8 cellular contexts compared by ENCODE assay signal in the genomic region with DNA sequence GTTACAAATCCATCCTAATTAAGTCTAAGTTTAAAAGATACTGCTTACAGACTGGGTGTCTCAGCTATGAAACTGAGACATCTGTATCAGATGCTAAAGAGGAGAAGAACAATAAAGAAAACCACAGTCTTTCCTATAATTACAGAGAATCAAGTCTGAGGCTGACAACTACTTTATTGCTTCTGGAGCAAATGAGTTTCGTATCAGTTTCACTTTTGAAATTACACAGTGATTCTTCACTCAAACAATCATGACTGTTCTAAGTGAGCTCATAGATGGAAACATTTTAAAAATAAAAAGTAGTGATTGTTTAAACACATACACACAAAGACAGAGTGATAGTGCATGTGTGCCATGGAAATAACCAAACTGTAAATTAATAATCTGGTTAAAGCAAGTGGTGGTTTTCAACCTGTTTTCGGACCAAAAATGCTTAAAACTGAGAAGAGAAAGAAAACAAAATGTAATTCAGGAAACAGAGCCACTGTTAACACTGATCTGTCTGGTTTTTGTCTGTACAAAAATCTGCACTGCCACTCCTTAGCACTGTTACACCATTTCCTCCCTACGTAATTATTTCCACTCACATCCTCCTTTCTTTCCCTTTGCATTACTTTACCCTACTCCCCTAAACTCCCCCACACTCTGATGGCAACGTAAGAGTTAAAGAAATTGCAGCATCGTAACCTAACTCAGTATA.
A peak's percentile ranks its signal among the peaks of the same experiment; 100 is the strongest.
DNase-seq lines count a peak whose midpoint lies in the region; ATAC-seq and TF ChIP-seq lines count a peak whose summit lies in the region.

No MANE protein-coding gene starts in this region.

- peak overlapping the region; percentile 74 to 90 (median 85) for H3K27ac ChIP-seq in BLaER1 treated with 17β-estradiol and CSF1 and Interleukin-3, amounts not matched to agents 10 nM and 100 nM
- peak overlapping the region; percentile 95 for H3K27ac ChIP-seq in epithelial cell of prostate

- H3K4me1 Mint-ChIP-seq in nephron: peaks cover 12% of the 10 kb centered on the region

- peak overlapping the region; percentile 68 to 84 (median 77) for H3K9ac ChIP-seq in BLaER1 treated with 17β-estradiol and CSF1 and Interleukin-3, amounts not matched to agents 10 nM and 100 nM

- peak overlapping the region; percentile 67 to 92 (median 84) for H3K4me2 ChIP-seq in BLaER1 treated with 17β-estradiol and CSF1 and Interleukin-3, amounts not matched to agents 10 nM and 100 nM

- H3K36me3 Mint-ChIP-seq in nephron (ENCODE audit: low read depth): peaks cover 36% of the 10 kb centered on the region

- H3K27me3 Mint-ChIP-seq in nephron (ENCODE audit: low read depth): no peaks in the 10 kb centered on the region

- H3K9me3 ChIP-seq in BLaER1 treated with 17β-estradiol and CSF1 and Interleukin-3, amounts not matched to agents 10 nM and 100 nM (replicated peaks in 1 of 11): peaks cover 15 to 29% (median 27%) of the 10 kb centered on the region in 11 experiments

- no peaks in the 10 kb centered on the region for H3K27me3 ChIP-seq in BLaER1 treated with 17β-estradiol and CSF1 and Interleukin-3, amounts not matched to agents 10 nM and 100 nM

- peaks cover 39 to 58% (median 52%) of the 10 kb centered on the region in 10 experiments for H3K4me1 ChIP-seq in BLaER1 treated with 17β-estradiol and CSF1 and Interleukin-3, amounts not matched to agents 10 nM and 100 nM

- peak overlapping the region; percentile 35 to 58 (median 52); a peak in 18 of 20 replicates for H3K4me3 ChIP-seq in BLaER1 treated with 17β-estradiol and CSF1 and Interleukin-3, amounts not matched to agents 10 nM and 100 nM

- peak overlapping the region; percentile 36 to 61 (median 51) for H3K4me3 Mint-ChIP-seq in nephron

- peaks cover 11% of the 10 kb centered on the region for H3K9me3 Mint-ChIP-seq in nephron

- peaks cover 27 to 51% (median 35%) of the 10 kb centered on the region in 11 experiments for H3K36me3 ChIP-seq in BLaER1 treated with 17β-estradiol and CSF1 and Interleukin-3, amounts not matched to agents 10 nM and 100 nM

- DNase-seq in SKM-1 treated with dmso at 0.1 percent for 144 hours (lab: John Stamatoyannopoulos, UW; ENCODE audit: unreplicated experiment) (peak; percentile 69), epithelial cell of prostate (ENCODE audit: low read depth, low spot score) (no peak), D341Med (ENCODE audit: low spot score) (no peak)
- no peak for DNase-seq in stimulated activated CD8-positive, alpha-beta memory T cell treated with anti-CD3 and anti-CD28 coated beads, Interleukin-4, amount 100 ng/mL, for 48 hours

- H4K20me1 ChIP-seq in BLaER1 treated with 17β-estradiol and CSF1 and Interleukin-3, amounts not matched to agents 10 nM and 100 nM: peaks cover 8 to 27% (median 16%) of the 10 kb centered on the region in 11 experiments; a peak in 17 of 22 replicates

- peak overlapping the region; percentile 84 to 92 (median 89) for H3K27ac Mint-ChIP-seq in nephron

- ATAC-seq in GM19324 (IDR thresholded peaks at IDR 0.05; ENCODE audit: low FRiP score, unreplicated experiment) (peak; percentile 77), HG03342 (IDR thresholded peaks at IDR 0.05; ENCODE audit: unreplicated experiment) (peak; percentile 71)

- TF ChIP-seq CTCF in nephron (IDR thresholded peaks at IDR 0.05; ENCODE audit: unreplicated experiment in 3 of 3): no peak
